Comparison of ENCODE assay signal across 16 cellular contexts in genomic region chr5:119343042-119343441, GRCh38. TPM values are rescaled to one million over a fixed set of nuclear protein-coding genes. Genes with fewer than 3 reads are reported as not detected.
A peak's percentile ranks its signal among the peaks of the same experiment; 100 is the strongest.
DNase-seq lines count a peak whose midpoint lies in the region; ATAC-seq and TF ChIP-seq lines count a peak whose summit lies in the region.
"Had no signal": no experiment of that assay in that cellular context is flagged by ENCODE, and none has a peak within 500 bp of the region (broad histone marks: within the 10 kb centered on the region; RNA-seq: fewer than 3 reads in every experiment).

No MANE protein-coding gene starts in this region.

- no peak overlapping the region for H3K4me2 ChIP-seq in mesendoderm (ENCODE audit: low read length)

- no peaks in the 10 kb centered on the region for H3K79me1 ChIP-seq in mesendoderm (ENCODE audit: low read length)

- no peaks in the 10 kb centered on the region for H3K27me3 Mint-ChIP-seq in activated naive CD4-positive, alpha-beta T cell treated with anti-CD3 and anti-CD28 coated beads, Interleukin-2, amount 50 U/mL, for 24 hours
- H3K27me3 Mint-ChIP-seq in activated B cell treated with CpG ODN at 0.5 μM for 24 hours (no peaks in the 10 kb centered on the region), immature natural killer cell (ENCODE audit: low read depth in 3 of 3) (peaks cover 0 to 6% (median 2%) of the 10 kb centered on the region in 3 donors), chondrocyte (ENCODE audit: low read depth) (no peaks in the 10 kb centered on the region)

- no CpG with 5 or more reads among the region's 6 CpGs for WGBS in mesendoderm (ENCODE audit: extremely low coverage, insufficient coverage, low lambda C conversion rate)

- peaks cover 96% of the 10 kb centered on the region for H3K4me1 Mint-ChIP-seq in activated naive CD4-positive, alpha-beta T cell treated with anti-CD3 and anti-CD28 coated beads, Interleukin-2, amount 50 U/mL, for 24 hours
- H3K4me1 Mint-ChIP-seq in activated B cell treated with CpG ODN at 0.5 μM for 24 hours (peaks cover 95% of the 10 kb centered on the region), immature natural killer cell (peaks cover 96 to 100% of the 10 kb centered on the region in 2 donors), chondrocyte (ENCODE audit: low read depth) (peaks cover 29% of the 10 kb centered on the region)

- H3K9ac ChIP-seq in mesendoderm (ENCODE audit: low read length) = no peak overlapping the region
- H3K9ac ChIP-seq: GM23248 had no signal

- H3K27me3 ChIP-seq in mesendoderm (ENCODE audit: insufficient read depth, low read length, poor library complexity) = no peaks in the 10 kb centered on the region
- H3K27me3 ChIP-seq: transverse colon had no signal

- no peak overlapping the region for H2AK5ac ChIP-seq in mesendoderm (ENCODE audit: low read length)

- peak overlapping the region; percentile 91 for H3K4me3 Mint-ChIP-seq in activated naive CD4-positive, alpha-beta T cell treated with anti-CD3 and anti-CD28 coated beads, Interleukin-2, amount 50 U/mL, for 24 hours
- peak overlapping the region; percentile 79 for H3K4me3 Mint-ChIP-seq in activated B cell treated with CpG ODN at 0.5 μM for 24 hours
- H3K4me3 Mint-ChIP-seq in immature natural killer cell = peak overlapping the region in 4 of 5 donors; percentile 34 to 84 (median 69)
- H3K4me3 Mint-ChIP-seq in chondrocyte (ENCODE audit: unreplicated experiment) = no peak overlapping the region

- no peak for DNase-seq in activated naive CD4-positive, alpha-beta T cell treated with Interleukin-2 at 50 U/mL for 16 hours
- DNase-seq in activated B cell treated with CpG ODN at 0.5 μM for 24 hours = no peak
- DNase-seq in immature natural killer cell = no peak
- DNase-seq in mesendoderm = no peak
- no peak for DNase-seq in activated CD4-positive, CD25-positive, alpha-beta regulatory T cell treated with anti-CD3 and anti-CD28 coated beads, Interleukin-2, amount 50 U/mL, for 72 hours
- DNase-seq in chondrocyte (ENCODE audit: low spot score) = no peak
- DNase-seq: effector CD4-positive, alpha-beta T cell; foreskin melanocyte; GM23248; KBM-7; NCI-H1694 treated with DMSO at 0.1 percent for 48 hours; NCI-H524 treated with DMSO at 0.1 percent for 48 hours; posterior cingulate gyrus; transverse colon had no signal

- no peak overlapping the region for H3K56ac ChIP-seq in mesendoderm (ENCODE audit: low read length)

- H3K9me3 Mint-ChIP-seq in activated naive CD4-positive, alpha-beta T cell treated with anti-CD3 and anti-CD28 coated beads, Interleukin-2, amount 50 U/mL, for 24 hours = no peaks in the 10 kb centered on the region
- no peaks in the 10 kb centered on the region for H3K9me3 Mint-ChIP-seq in activated B cell treated with CpG ODN at 0.5 μM for 24 hours
- no peaks in the 10 kb centered on the region for H3K9me3 Mint-ChIP-seq in immature natural killer cell
- no peaks in the 10 kb centered on the region for H3K9me3 Mint-ChIP-seq in chondrocyte (ENCODE audit: low read depth)

- no peak overlapping the region for H4K8ac ChIP-seq in mesendoderm (ENCODE audit: low read depth, low read length)

- H2BK120ac ChIP-seq in mesendoderm (ENCODE audit: low read depth, low read length) = no peak overlapping the region

- H3K79me2 ChIP-seq in mesendoderm (ENCODE audit: control insufficient read depth, insufficient read depth, low read length) = no peaks in the 10 kb centered on the region

- peaks cover 2% of the 10 kb centered on the region for H3K4me1 ChIP-seq in mesendoderm (ENCODE audit: control insufficient read depth, low read depth, low read length)

- CTCF ChIA-PET in activated B cell treated with CpG ODN at 0.5 μM for 24 hours (lab: Charles Lee) = interaction anchor here (1.7 to 5.0 kb wide), 2 partner anchors 10 to 28 kb away, joined by 4 to 19 read pairs; no protein-coding TSS in a partner anchor

- no peak overlapping the region for H4K5ac ChIP-seq in mesendoderm (ENCODE audit: low read length)

- H3K27ac ChIP-seq in mesendoderm (ENCODE audit: low read depth, low read length) = no peak overlapping the region
- H3K27ac ChIP-seq: GM23248 had no signal

- no peaks in the 10 kb centered on the region for H3K36me3 ChIP-seq in mesendoderm (ENCODE audit: control insufficient read depth, insufficient read depth, low read length)
- H3K36me3 ChIP-seq: transverse colon had no signal

- H3K27ac Mint-ChIP-seq in activated naive CD4-positive, alpha-beta T cell treated with anti-CD3 and anti-CD28 coated beads, Interleukin-2, amount 50 U/mL, for 24 hours = peak overlapping the region; percentile 100
- H3K27ac Mint-ChIP-seq in activated B cell treated with CpG ODN at 0.5 μM for 24 hours (peak overlapping the region; percentile 96), immature natural killer cell (peak overlapping the region in 3 of 6 donors; percentile 9 to 90 (median 80)), chondrocyte (ENCODE audit: unreplicated experiment) (no peak overlapping the region)

- TF ChIP-seq CTCF in activated B cell treated with CpG ODN at 0.5 μM for 24 hours (IDR thresholded peaks at IDR 0.05) = no peak
- TF ChIP-seq CTCF in chondrocyte (IDR thresholded peaks at IDR 0.05) = no peak

- POLR2A ChIA-PET in activated B cell treated with CpG ODN at 0.5 μM for 24 hours (lab: Charles Lee) = interaction anchor here (1.6 to 18.3 kb wide), 6 partner anchors 15 to 355 kb away, joined by 4 to 388 read pairs (median 20); partner anchors contain the start of genes DTWD2 and TNFAIP8

- H3K36me3 Mint-ChIP-seq in activated naive CD4-positive, alpha-beta T cell treated with anti-CD3 and anti-CD28 coated beads, Interleukin-2, amount 50 U/mL, for 24 hours = peaks cover 14% of the 10 kb centered on the region
- H3K36me3 Mint-ChIP-seq in activated B cell treated with CpG ODN at 0.5 μM for 24 hours (ENCODE audit: low read depth) = peaks cover 19% of the 10 kb centered on the region
- no peaks in the 10 kb centered on the region for H3K36me3 Mint-ChIP-seq in immature natural killer cell
- no peaks in the 10 kb centered on the region for H3K36me3 Mint-ChIP-seq in chondrocyte (ENCODE audit: low read depth)

- no peak overlapping the region for H3K4me3 ChIP-seq in mesendoderm (ENCODE audit: low read length)
- H3K4me3 ChIP-seq: GM23248, transverse colon had no signal

- H3K23ac ChIP-seq in mesendoderm (ENCODE audit: low read length) = no peak overlapping the region

- intact Hi-C loops in activated B cell treated with CpG ODN at 0.5 μM for 24 hours (cut with micrococcal nuclease) = loop anchor here (5.0 kb wide), 1 partner anchor 36 kb away; no protein-coding TSS in a partner anchor

- H3K4ac ChIP-seq in mesendoderm (ENCODE audit: low read depth, low read length) = no peak overlapping the region

- H3K18ac ChIP-seq in mesendoderm (ENCODE audit: low read length) = no peak overlapping the region

- no peak overlapping the region for H2BK5ac ChIP-seq in mesendoderm (ENCODE audit: low read length)

- ATAC-seq in activated B cell treated with CpG ODN at 0.5 μM for 24 hours (ENCODE audit: low read depth) = no peak
- ATAC-seq in GM21825 (IDR thresholded peaks at IDR 0.05; ENCODE audit: unreplicated experiment) = no peak

- no peak overlapping the region for H2BK15ac ChIP-seq in mesendoderm (replicated peaks; ENCODE audit: low read depth)

RNA-seq across cellular contexts. Expression of gene TNFAIP8, which starts 12.8 kb away (rescaled TPM):
- total RNA-seq in activated B cell treated with CpG ODN at 0.5 μM for 24 hours = 135 and 149 TPM in 2 replicates
- polyA plus RNA-seq in immature natural killer cell = 100 to 1,000 TPM in 2 of 3 donors, 10 to 100 TPM in 1; 99.7 to 162 (median 132) TPM
- 11.8 TPM for polyA plus RNA-seq in mesendoderm (2013, experiment 1 of 2)
- polyA plus RNA-seq in mesendoderm (2013, experiment 2 of 2) = 11.9 TPM
- total RNA-seq in chondrocyte = 15.0 to 22.3 TPM (median 19.5 TPM) in 3 replicates
